Comparison of ENCODE assay signal across 2 cellular contexts in the genomic region with DNA sequence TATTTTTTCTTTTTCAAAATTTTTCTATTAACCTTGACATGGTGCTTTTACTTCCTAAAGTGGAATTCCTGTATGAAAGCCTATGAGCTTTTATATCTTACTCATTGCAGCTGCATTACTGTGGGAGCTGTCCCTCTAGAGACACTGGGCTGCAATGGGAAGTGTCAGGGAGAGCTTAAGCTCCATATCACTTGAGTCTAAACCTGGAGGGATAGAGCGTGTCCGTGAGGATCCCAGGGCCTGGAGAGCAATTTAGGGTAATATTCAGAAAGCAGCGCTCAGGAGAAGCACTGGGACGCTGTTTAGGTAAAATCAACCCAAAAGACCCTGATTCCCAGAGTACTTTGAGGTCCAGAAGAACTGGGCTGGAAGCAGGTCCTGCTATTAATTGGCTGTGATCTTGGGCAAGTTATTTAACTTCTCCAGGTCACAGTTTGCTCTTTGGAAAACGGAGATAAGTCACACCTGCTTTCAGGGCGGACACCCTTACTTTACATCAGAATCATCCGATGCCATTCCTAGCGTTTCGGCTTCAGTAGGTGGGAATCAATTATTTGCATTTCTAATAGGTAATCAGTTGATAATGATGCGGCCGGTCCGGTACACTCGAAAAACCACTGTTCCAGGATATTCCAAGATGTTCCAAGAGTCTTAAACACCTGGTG.
TF ChIP-seq lines count a peak whose summit lies in the region.

No MANE protein-coding gene starts in this region.

TF ChIP-seq in IMR-90, 13 proteins besides CTCF, POLR2A, EP300 and RAD21 (continued from another document):
- no peak for TF ChIP-seq MAFK (IDR thresholded peaks at IDR 0.05; ENCODE audit: low read depth, low read length)
- TF ChIP-seq CHD1 (IDR thresholded peaks at IDR 0.05; ENCODE audit: low read depth, low read length) = no peak
- TF ChIP-seq BHLHE40 (IDR thresholded peaks at IDR 0.05; ENCODE audit: low read depth, low read length) = no peak
- no peak for TF ChIP-seq RCOR1 (IDR thresholded peaks at IDR 0.05; ENCODE audit: insufficient replicate concordance, low read length)
- TF ChIP-seq MAZ (IDR thresholded peaks at IDR 0.05; ENCODE audit: borderline replicate concordance, low read depth, low read length) = no peak
- TF ChIP-seq RFX5 (IDR thresholded peaks at IDR 0.05; ENCODE audit: low read depth, low read length) = no peak
- TF ChIP-seq, protein P1, sequence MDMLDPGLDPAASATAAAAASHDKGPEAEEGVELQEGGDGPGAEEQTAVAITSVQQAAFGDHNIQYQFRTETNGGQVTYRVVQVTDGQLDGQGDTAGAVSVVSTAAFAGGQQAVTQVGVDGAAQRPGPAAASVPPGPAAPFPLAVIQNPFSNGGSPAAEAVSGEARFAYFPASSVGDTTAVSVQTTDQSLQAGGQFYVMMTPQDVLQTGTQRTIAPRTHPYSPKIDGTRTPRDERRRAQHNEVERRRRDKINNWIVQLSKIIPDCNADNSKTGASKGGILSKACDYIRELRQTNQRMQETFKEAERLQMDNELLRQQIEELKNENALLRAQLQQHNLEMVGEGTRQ (IDR thresholded peaks at IDR 0.05; ENCODE audit: low read depth, low read length) = no peak
- TF ChIP-seq, protein P2, sequence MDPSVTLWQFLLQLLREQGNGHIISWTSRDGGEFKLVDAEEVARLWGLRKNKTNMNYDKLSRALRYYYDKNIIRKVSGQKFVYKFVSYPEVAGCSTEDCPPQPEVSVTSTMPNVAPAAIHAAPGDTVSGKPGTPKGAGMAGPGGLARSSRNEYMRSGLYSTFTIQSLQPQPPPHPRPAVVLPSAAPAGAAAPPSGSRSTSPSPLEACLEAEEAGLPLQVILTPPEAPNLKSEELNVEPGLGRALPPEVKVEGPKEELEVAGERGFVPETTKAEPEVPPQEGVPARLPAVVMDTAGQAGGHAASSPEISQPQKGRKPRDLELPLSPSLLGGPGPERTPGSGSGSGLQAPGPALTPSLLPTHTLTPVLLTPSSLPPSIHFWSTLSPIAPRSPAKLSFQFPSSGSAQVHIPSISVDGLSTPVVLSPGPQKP (IDR thresholded peaks at IDR 0.05; ENCODE audit: borderline replicate concordance, low read depth, low read length) = no peak
- TF ChIP-seq MXI1 (IDR thresholded peaks at IDR 0.05; ENCODE audit: borderline replicate concordance, low read depth, low read length) = no peak
- no peak for TF ChIP-seq CEBPB (IDR thresholded peaks at IDR 0.05; ENCODE audit: low read depth, low read length)
- no peak for TF ChIP-seq SMC3 (IDR thresholded peaks at IDR 0.05; ENCODE audit: low read depth, low read length)
- TF ChIP-seq FOS (IDR thresholded peaks at IDR 0.05; ENCODE audit: low read depth, low read length) = no peak

TF ChIP-seq in HEK293T, 16 proteins besides CTCF, POLR2A, EP300 and RAD21 (continued from another document):
- TF ChIP-seq LEF1 (IDR thresholded peaks at IDR 0.05; ENCODE audit: borderline replicate concordance) (no peak), HDGF (IDR thresholded peaks at IDR 0.05; ENCODE audit: borderline replicate concordance) (no peak), FOXM1 (IDR thresholded peaks at IDR 0.05; ENCODE audit: borderline replicate concordance) (no peak), FOXK2 (IDR thresholded peaks at IDR 0.05) (no peak), TARDBP (IDR thresholded peaks at IDR 0.05) (no peak), ELF4 (IDR thresholded peaks at IDR 0.05) (no peak), BHLHE40 (IDR thresholded peaks at IDR 0.05; ENCODE audit: borderline replicate concordance) (no peak), FOXA1 (IDR thresholded peaks at IDR 0.05) (no peak), NFRKB (IDR thresholded peaks at IDR 0.05) (no peak), ARNT (IDR thresholded peaks at IDR 0.05) (no peak), CTBP1 (IDR thresholded peaks at IDR 0.05; ENCODE audit: borderline replicate concordance) (no peak), SP1 (IDR thresholded peaks at IDR 0.05) (no peak), SUZ12 (IDR thresholded peaks at IDR 0.05) (no peak)
- TF ChIP-seq, protein P3, sequence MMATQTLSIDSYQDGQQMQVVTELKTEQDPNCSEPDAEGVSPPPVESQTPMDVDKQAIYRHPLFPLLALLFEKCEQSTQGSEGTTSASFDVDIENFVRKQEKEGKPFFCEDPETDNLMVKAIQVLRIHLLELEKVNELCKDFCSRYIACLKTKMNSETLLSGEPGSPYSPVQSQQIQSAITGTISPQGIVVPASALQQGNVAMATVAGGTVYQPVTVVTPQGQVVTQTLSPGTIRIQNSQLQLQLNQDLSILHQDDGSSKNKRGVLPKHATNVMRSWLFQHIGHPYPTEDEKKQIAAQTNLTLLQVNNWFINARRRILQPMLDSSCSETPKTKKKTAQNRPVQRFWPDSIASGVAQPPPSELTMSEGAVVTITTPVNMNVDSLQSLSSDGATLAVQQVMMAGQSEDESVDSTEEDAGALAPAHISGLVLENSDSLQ (IDR thresholded peaks at IDR 0.05) = no peak
